1 cellular context compared by ENCODE assay signal in genomic region chr5:72388652-72389051, GRCh38.
TF ChIP-seq lines count a peak whose summit lies in the region.

No MANE protein-coding gene starts in this region.

TF ChIP-seq in endothelial cell of umbilical vein, 7 proteins besides CTCF, POLR2A, EP300 and RAD21:
- TF ChIP-seq MYC (IDR thresholded peaks at IDR 0.05; ENCODE audit: low read depth, low read length) (no peak), MAX (IDR thresholded peaks at IDR 0.05; ENCODE audit: insufficient read depth, insufficient read length) (no peak), JUN (IDR thresholded peaks at IDR 0.05; ENCODE audit: borderline replicate concordance, insufficient read depth, insufficient read length, low read depth) (no peak), EZH2 (IDR thresholded peaks at IDR 0.05; ENCODE audit: borderline replicate concordance, low read depth, low read length, severe bottlenecking) (no peak), GATA2 (IDR thresholded peaks at IDR 0.05; ENCODE audit: insufficient read depth, insufficient read length, low read depth, low read length) (no peak)
TF ChIP-seq in endothelial cell of umbilical vein: peak in this region for 0.
